Comparison of ENCODE assay signal across 16 cellular contexts in the genomic region with DNA sequence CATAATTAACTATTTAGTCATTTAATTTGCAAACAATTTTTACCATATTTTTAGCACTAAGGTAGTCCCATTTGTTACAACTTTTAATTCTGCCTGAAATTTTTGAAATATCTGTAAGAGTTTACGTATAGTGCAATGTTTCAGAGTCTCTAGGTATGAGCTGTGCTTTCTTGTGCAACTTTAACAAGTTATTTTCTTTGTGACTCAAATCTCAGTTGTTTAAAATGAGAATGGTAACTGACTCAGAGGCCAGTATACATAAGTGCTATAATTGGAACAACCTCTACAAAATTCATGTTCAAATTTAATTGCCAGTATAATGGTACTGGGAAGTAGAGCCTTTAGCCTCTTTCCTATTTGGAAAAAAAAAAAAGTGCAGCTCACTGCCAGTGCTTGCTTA. TPM values are rescaled to one million over a fixed set of nuclear protein-coding genes. Genes with fewer than 3 reads are reported as not detected.
A peak's percentile ranks its signal among the peaks of the same experiment; 100 is the strongest.
DNase-seq lines count a peak whose midpoint lies in the region; ATAC-seq, FAIRE-seq and TF ChIP-seq lines count a peak whose summit lies in the region.
"Had no signal": no experiment of that assay in that cellular context is flagged by ENCODE, and none has a peak within 500 bp of the region (broad histone marks: within the 10 kb centered on the region; RNA-seq: fewer than 3 reads in every experiment).

No MANE protein-coding gene starts in this region.

- no peak overlapping the region for H3K56ac ChIP-seq in IMR-90 (ENCODE audit: extremely low read depth, insufficient read depth, low read length)

- H2BK20ac ChIP-seq in IMR-90 (ENCODE audit: low read depth, low read length) = no peak overlapping the region

- H3K4me1 ChIP-seq in IMR-90 (ENCODE audit: control insufficient read depth, insufficient read depth, low read length) = no peaks in the 10 kb centered on the region

- no peak for TF ChIP-seq RAD21 in IMR-90 (IDR thresholded peaks at IDR 0.05; ENCODE audit: low read length)

- H2AFZ ChIP-seq in IMR-90 (replicated peaks; ENCODE audit: low read length, poor library complexity) = no peak overlapping the region

- H3K4me3 ChIP-seq in IMR-90 (ENCODE audit: insufficient read depth, low read depth, low read length) = no peak overlapping the region
- no peak overlapping the region for H3K4me3 ChIP-seq in bronchial epithelial cell (ENCODE audit: low read depth, low read length)
- no peak overlapping the region for H3K4me3 ChIP-seq in foreskin fibroblast (ENCODE audit: low read depth in 1 of 2, low read length in 2 of 2)

- H2BK120ac ChIP-seq in IMR-90 (ENCODE audit: low read depth, low read length) = no peak overlapping the region

- in situ Hi-C loops in IMR-90 (cut with MboI; ENCODE audit: low sequenced_read_pairs) = no loop called here

- no peak overlapping the region for H3K4me2 ChIP-seq in IMR-90 (ENCODE audit: low read depth, low read length)

- H3K14ac ChIP-seq in IMR-90 (replicated peaks; ENCODE audit: low read depth, low read length) = no peak overlapping the region

- no peak overlapping the region for H4K91ac ChIP-seq in IMR-90 (ENCODE audit: insufficient read depth, low read depth, low read length)

- H2BK5ac ChIP-seq in IMR-90 (ENCODE audit: low read depth, low read length, poor library complexity, severe bottlenecking) = peak overlapping the region; percentile 19

- no peaks in the 10 kb centered on the region for H4K20me1 ChIP-seq in IMR-90 (ENCODE audit: insufficient read depth, low read length)

- CTCF ChIA-PET in IMR-90 (lab: Yijun Ruan, JAX) = no interaction called here

- no peak overlapping the region for H4K5ac ChIP-seq in IMR-90 (ENCODE audit: low read depth, low read length)

- no CpG with 5 or more reads among the region's 1 CpG for WGBS in IMR-90 (ENCODE audit: extremely low coverage in 2 of 2, insufficient read length in 1 of 2), 2 experiments

- no peak overlapping the region for H4K8ac ChIP-seq in IMR-90 (ENCODE audit: low read depth in 2 of 2, low read length in 2 of 2)

- intact Hi-C loops in IMR-90 (cut with micrococcal nuclease) = no loop called here

- no TSS peak for BruUV-seq in IMR-90 (replicated peaks; lab: Mats Ljungman, UMichigan)

- DNase-seq in EH (ENCODE audit: low read depth) = peak; percentile 8
- peak; percentile 52 for DNase-seq in IMR-90
- DNase-seq in bronchial epithelial cell (ENCODE audit: low read depth) = peak; percentile 16
- DNase-seq in foreskin fibroblast = peak; percentile 10 to 23
- no peak for DNase-seq in stimulated activated CD8-positive, alpha-beta memory T cell treated with anti-CD3 and anti-CD28 coated beads, Interleukin-4, amount 100 ng/mL, for 48 hours
- DNase-seq in activated naive CD4-positive, alpha-beta T cell treated with anti-CD3 and anti-CD28 coated beads, Interleukin-2, amount 50 U/mL, for 16 hours = no peak
- DNase-seq: CD8-positive, alpha-beta T cell; COR-L47; DMS153; DND-41 had no signal

- H3K4ac ChIP-seq in IMR-90 (ENCODE audit: low read depth, low read length) = no peak overlapping the region

- no peak overlapping the region for H3K18ac ChIP-seq in IMR-90 (ENCODE audit: low read depth, low read length)

- no peaks in the 10 kb centered on the region for H3K9me1 ChIP-seq in IMR-90 (ENCODE audit: insufficient read depth, low read length)

- no peak overlapping the region for H2BK15ac ChIP-seq in IMR-90 (ENCODE audit: low read depth, low read length)

- H3K27me3 ChIP-seq in IMR-90 (ENCODE audit: control insufficient read depth, insufficient read depth, low read length) (no peaks in the 10 kb centered on the region), bronchial epithelial cell (ENCODE audit: control insufficient read depth, insufficient read depth, low read length) (no peaks in the 10 kb centered on the region)

- no peaks in the 10 kb centered on the region for H3K79me1 ChIP-seq in IMR-90 (ENCODE audit: low read depth in 1 of 2, low read length in 2 of 2)

- no peak overlapping the region for H3K23ac ChIP-seq in IMR-90 (ENCODE audit: low read depth, low read length)

- no peak overlapping the region for H2AK9ac ChIP-seq in IMR-90 (replicated peaks; ENCODE audit: low read depth, low read length, poor library complexity)

- peak; percentile 67 for ATAC-seq in IMR-90 (ENCODE audit: low read depth)
- ATAC-seq in GM19455 (IDR thresholded peaks at IDR 0.05; ENCODE audit: unreplicated experiment) = no peak
- ATAC-seq: CD8-positive, alpha-beta T cell; HCT116 had no signal

- H3K9me3 ChIP-seq in IMR-90 (ENCODE audit: control insufficient read depth, insufficient read depth, low read length) = peaks cover 22% of the 10 kb centered on the region

- no peak overlapping the region for H3K27ac ChIP-seq in IMR-90 (ENCODE audit: insufficient read depth, low read length)
- H3K27ac ChIP-seq: HL-60 had no signal

- no peak overlapping the region for H2AK5ac ChIP-seq in IMR-90 (ENCODE audit: low read depth, low read length)

- H3K36me3 ChIP-seq in IMR-90 (ENCODE audit: control insufficient read depth, insufficient read depth, low read length) = no peaks in the 10 kb centered on the region
- no peaks in the 10 kb centered on the region for H3K36me3 ChIP-seq in bronchial epithelial cell (ENCODE audit: control insufficient read depth, insufficient read depth, low read length)

- FAIRE-seq in bronchial epithelial cell (lab: Jason Lieb, UNC) = no peak
- FAIRE-seq: A204.1, D721Med, H54 had no signal

- TF ChIP-seq CTCF in IMR-90 (conservative IDR thresholded peaks at IDR 0.05; ENCODE audit: low read depth, low read length) (no peak), bronchial epithelial cell (IDR thresholded peaks at IDR 0.05; ENCODE audit: insufficient read depth, low read length, severe bottlenecking) (no peak), foreskin fibroblast (IDR thresholded peaks at IDR 0.05; ENCODE audit: low read depth, low read length) (no peak)

- no peak for TF ChIP-seq POLR2A in IMR-90 (IDR thresholded peaks at IDR 0.05; ENCODE audit: low read depth, low read length)

- H3K9ac ChIP-seq in IMR-90 (ENCODE audit: low read depth, low read length) = no peak overlapping the region

- dilution Hi-C loops in IMR-90 (cut with HindIII; ENCODE audit: low sequenced_read_pairs, unreplicated experiment) = no loop called here

- POLR2A ChIA-PET in IMR-90 (lab: Charles Lee; ENCODE audit: unreplicated experiment) = no interaction called here

TF ChIP-seq in IMR-90, 13 proteins besides CTCF, POLR2A, EP300 and RAD21:
- peak; percentile 81 for TF ChIP-seq CEBPB (IDR thresholded peaks at IDR 0.05; ENCODE audit: low read depth, low read length)
- TF ChIP-seq SMC3 (IDR thresholded peaks at IDR 0.05; ENCODE audit: low read depth, low read length) = no peak
- TF ChIP-seq CHD1 (IDR thresholded peaks at IDR 0.05; ENCODE audit: low read depth, low read length) = no peak
- TF ChIP-seq MAFK (IDR thresholded peaks at IDR 0.05; ENCODE audit: low read depth, low read length) = no peak
- no peak for TF ChIP-seq NFE2L2 (IDR thresholded peaks at IDR 0.05; ENCODE audit: low read depth, low read length)

RNA-seq across cellular contexts. Expression of a gene that starts 14.2 kb away (rescaled TPM):
- total RNA-seq in IMR-90 (2012; rRNA removed) (0.54 and 0.83 TPM in 2 replicates), bronchial epithelial cell (0.53 and 1.2 TPM in 2 replicates)
- polyA plus RNA-seq in IMR-90 (2012; rRNA removed) = 0.32 and 0.51 TPM in 2 replicates
- 0.08 and 0.10 TPM in 2 replicates for polyA plus RNA-seq in IMR-90 (2012; cell fraction: cytosol; rRNA removed)
- 0.03 and 0.54 TPM in 2 replicates for polyA plus RNA-seq in IMR-90 (2012; cell fraction: nucleus; rRNA removed; ENCODE audit: low replicate concordance)

RNA-seq across cellular contexts. Expression of a gene that starts 30.3 kb away (rescaled TPM):
- total RNA-seq in IMR-90 (2012; rRNA removed) = 3.6 and 4.4 TPM in 2 replicates
- 0.75 and 0.84 TPM in 2 replicates for polyA plus RNA-seq in IMR-90 (2012; rRNA removed)
- 0.15 and 0.23 TPM in 2 replicates for polyA plus RNA-seq in IMR-90 (2012; cell fraction: cytosol; rRNA removed)
- polyA plus RNA-seq in IMR-90 (2012; cell fraction: nucleus; rRNA removed; ENCODE audit: low replicate concordance) = 0.16 and 0.72 TPM in 2 replicates
- total RNA-seq in bronchial epithelial cell = 0.77 and 0.79 TPM in 2 replicates

Comparison
In these comparisons a context has a peak if more than half of its experiments do, and no peak if none do; other contexts are left out.
1. DNase-seq: peak in EH (single experiment), IMR-90 (single experiment), bronchial epithelial cell (single experiment) and foreskin fibroblast (2 of 2); none in stimulated activated CD8-positive, alpha-beta memory T cell treated with anti-CD3 and anti-CD28 coated beads, Interleukin-4, amount 100 ng/mL, for 48 hours (single experiment) and activated naive CD4-positive, alpha-beta T cell treated with anti-CD3 and anti-CD28 coated beads, Interleukin-2, amount 50 U/mL, for 16 hours (single experiment).